8 cellular contexts compared by ENCODE assay signal in the genomic region with DNA sequence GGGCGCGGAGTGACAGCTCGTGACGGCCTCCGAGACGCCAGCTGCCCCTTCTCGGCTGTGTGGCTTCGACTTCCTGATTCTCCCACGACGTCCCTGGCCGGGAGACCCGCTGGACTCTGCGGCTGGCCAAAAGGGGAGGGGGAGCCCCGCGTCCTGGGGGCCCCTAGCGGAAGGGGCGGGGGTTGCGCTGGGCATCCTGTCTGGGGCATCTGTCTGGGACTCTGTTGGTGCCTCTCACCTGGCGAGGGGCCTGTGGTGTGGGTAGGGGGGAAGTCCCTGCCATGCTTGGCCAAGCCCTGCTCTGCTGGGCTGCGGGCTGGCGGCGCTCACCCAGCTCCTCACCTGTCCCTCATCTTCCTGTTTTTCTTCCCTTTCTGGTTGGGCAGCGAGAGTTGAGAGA.
DNase-seq lines count a peak whose midpoint lies in the region; ATAC-seq and TF ChIP-seq lines count a peak whose summit lies in the region.
"Not testable (repeated sequence)": the region's sequence is repeated elsewhere in the genome, so short reads cannot be mapped to it uniquely, and the experiment has no call there.

No MANE protein-coding gene starts in this region.

- TF ChIP-seq POLR2A in ovary (IDR thresholded peaks at IDR 0.05): not testable (repeated sequence)

- H3K9ac ChIP-seq in KMS-11; endodermal cell (ENCODE audit: extremely low read depth, low read length, poor library complexity, severe bottlenecking): not testable (repeated sequence)

- H3K4me3 ChIP-seq in CD4-positive, CD25-positive, alpha-beta regulatory T cell (ENCODE audit: low read depth, low read length); KMS-11 (IDR thresholded peaks at IDR 0.05; ENCODE audit: insufficient read depth, low read depth, low read length): not testable (repeated sequence)
- H3K4me3 ChIP-seq in endodermal cell (ENCODE audit: low read length) (peak overlapping the region; percentile 71), ovary (peak overlapping the region; percentile 52)

- DNase-seq in CD4-positive, CD25-positive, alpha-beta regulatory T cell: peak in 1 of 3 donors; percentile 4
- DNase-seq in activated CD4-positive, alpha-beta T cell treated with anti-CD3 and anti-CD28 coated beads, Interleukin-2, amount 10 ng/mL, durations not matched to agents 24 days and 14 days: peak; percentile 61
- DNase-seq in endodermal cell: peak; percentile 60
- peak; percentile 38 to 45 for DNase-seq in left colon
- DNase-seq in ovary: peak in 4 of 5 donors; percentile 20 to 43 (median 33)
- peak; percentile 15 for DNase-seq in stimulated activated naive CD8-positive, alpha-beta T cell treated with anti-CD3 and anti-CD28 coated beads, Interleukin-15, Interleukin-2, amounts not matched to agents 100 U/mL and 50 U/mL, for 24 hours

- not testable (repeated sequence) for H3K9me3 ChIP-seq in CD4-positive, CD25-positive, alpha-beta regulatory T cell (ENCODE audit: control insufficient read depth in 2 of 2, low read length in 2 of 2); endodermal cell (ENCODE audit: control insufficient read depth, low read length); ovary

- H3K9me3 Mint-ChIP-seq in CD4-positive, CD25-positive, alpha-beta regulatory T cell; activated CD4-positive, alpha-beta T cell treated with anti-CD3 and anti-CD28 coated beads, Interleukin-2, amount 10 ng/mL, durations not matched to agents 24 days and 14 days; activated naive CD8-positive, alpha-beta T cell (ENCODE audit: low read depth); endodermal cell: not testable (repeated sequence)

- H3K4me2 ChIP-seq in KMS-11: peak overlapping the region; percentile 22; the same call in 1 of the 2 replicates

- not testable (repeated sequence) for TF ChIP-seq CTCF in KMS-11 (conservative IDR thresholded peaks at IDR 0.05; ENCODE audit: low read depth, low read length); endodermal cell (conservative IDR thresholded peaks at IDR 0.05); ovary (IDR thresholded peaks at IDR 0.05)

- intact Hi-C loops in activated CD4-positive, alpha-beta T cell treated with anti-CD3 and anti-CD28 coated beads, Interleukin-2, amount 10 ng/mL, durations not matched to agents 24 days and 14 days (cut with micrococcal nuclease): loop anchor here (10.0 kb wide), 1 partner anchor 148 kb away; no protein-coding TSS in a partner anchor
- intact Hi-C loops in left colon (cut with DNase I, micrococcal nuclease): not testable (repeated sequence)
- intact Hi-C loops in ovary (cut with DNase I): loop anchor here in 1 of 4 donors (10.0 kb wide), 1 partner anchor 148 kb away; no protein-coding TSS in a partner anchor

- H3K27me3 ChIP-seq in CD4-positive, CD25-positive, alpha-beta regulatory T cell (ENCODE audit: control insufficient read depth, insufficient read depth, low read length); KMS-11 (ENCODE audit: insufficient read depth, low read depth); endodermal cell (ENCODE audit: control insufficient read depth, insufficient read depth, low read length, poor library complexity, severe bottlenecking); ovary: not testable (repeated sequence)

- H3K27ac Mint-ChIP-seq in CD4-positive, CD25-positive, alpha-beta regulatory T cell; activated CD4-positive, alpha-beta T cell treated with anti-CD3 and anti-CD28 coated beads, Interleukin-2, amount 10 ng/mL, durations not matched to agents 24 days and 14 days; activated naive CD8-positive, alpha-beta T cell; endodermal cell: not testable (repeated sequence)

- H3K36me3 ChIP-seq in CD4-positive, CD25-positive, alpha-beta regulatory T cell (ENCODE audit: control insufficient read depth, insufficient read depth, low read length); KMS-11 (ENCODE audit: insufficient read depth); endodermal cell (ENCODE audit: control insufficient read depth, insufficient read depth, low read length); ovary: not testable (repeated sequence)

- H3K27ac ChIP-seq in CD4-positive, CD25-positive, alpha-beta regulatory T cell (ENCODE audit: insufficient read depth, low read length, poor library complexity, severe bottlenecking); KMS-11; endodermal cell (ENCODE audit: low read depth, low read length); ovary: not testable (repeated sequence)

- peaks cover 34% of the 10 kb centered on the region for H3K27me3 Mint-ChIP-seq in CD4-positive, CD25-positive, alpha-beta regulatory T cell
- H3K27me3 Mint-ChIP-seq in activated CD4-positive, alpha-beta T cell treated with anti-CD3 and anti-CD28 coated beads, Interleukin-2, amount 10 ng/mL, durations not matched to agents 24 days and 14 days: peaks cover 24% of the 10 kb centered on the region
- peaks cover 11% of the 10 kb centered on the region for H3K27me3 Mint-ChIP-seq in activated naive CD8-positive, alpha-beta T cell
- peaks cover 44% of the 10 kb centered on the region for H3K27me3 Mint-ChIP-seq in endodermal cell (ENCODE audit: insufficient read depth)

- WGBS in endodermal cell (ENCODE audit: insufficient coverage in 1 of 2, insufficient read length in 1 of 2), 2 experiments: 7 to 11% methylated on average over 3 to 20 of the region's 23 CpGs
- WGBS in ovary, 3 donors: 6 to 8% (median 6%) methylated on average over 14 to 23 of the region's 23 CpGs

- peaks cover 0 to 15% (median 0%) of the 10 kb centered on the region in 4 donors for H3K4me1 Mint-ChIP-seq in CD4-positive, CD25-positive, alpha-beta regulatory T cell
- not testable (repeated sequence) for H3K4me1 Mint-ChIP-seq in activated CD4-positive, alpha-beta T cell treated with anti-CD3 and anti-CD28 coated beads, Interleukin-2, amount 10 ng/mL, durations not matched to agents 24 days and 14 days
- peaks cover 10% of the 10 kb centered on the region for H3K4me1 Mint-ChIP-seq in activated naive CD8-positive, alpha-beta T cell (ENCODE audit: low read depth)
- peaks cover 18% of the 10 kb centered on the region for H3K4me1 Mint-ChIP-seq in endodermal cell

- TF ChIP-seq EP300 in ovary (IDR thresholded peaks at IDR 0.05): not testable (repeated sequence)

- H3K79me2 ChIP-seq in KMS-11 (ENCODE audit: insufficient read depth, low read depth): not testable (repeated sequence)

- H4K20me1 ChIP-seq in KMS-11 (ENCODE audit: insufficient read depth): not testable (repeated sequence)

- not testable (repeated sequence) for H3K36me3 Mint-ChIP-seq in CD4-positive, CD25-positive, alpha-beta regulatory T cell; activated CD4-positive, alpha-beta T cell treated with anti-CD3 and anti-CD28 coated beads, Interleukin-2, amount 10 ng/mL, durations not matched to agents 24 days and 14 days (ENCODE audit: low read depth); activated naive CD8-positive, alpha-beta T cell; endodermal cell (ENCODE audit: low read depth)

- not testable (repeated sequence) for ATAC-seq in CD4-positive, CD25-positive, alpha-beta regulatory T cell (ENCODE audit: low read depth in 2 of 2); left colon; stimulated activated naive CD8-positive, alpha-beta T cell treated with anti-CD3 and anti-CD28 coated beads, Interleukin-15, Interleukin-2, amounts not matched to agents 100 U/mL and 50 U/mL, for 24 hours

- not testable (repeated sequence) for H3K4me1 ChIP-seq in CD4-positive, CD25-positive, alpha-beta regulatory T cell (ENCODE audit: control insufficient read depth, insufficient read depth, low read length, poor library complexity, severe bottlenecking); KMS-11 (ENCODE audit: low read depth, poor library complexity, severe bottlenecking); endodermal cell (ENCODE audit: control insufficient read depth, insufficient read depth, low read length); ovary (ENCODE audit: insufficient read depth)

- peak overlapping the region; percentile 68 to 84 (median 80) for H3K4me3 Mint-ChIP-seq in CD4-positive, CD25-positive, alpha-beta regulatory T cell
- H3K4me3 Mint-ChIP-seq in activated CD4-positive, alpha-beta T cell treated with anti-CD3 and anti-CD28 coated beads, Interleukin-2, amount 10 ng/mL, durations not matched to agents 24 days and 14 days: peak overlapping the region; percentile 75
- H3K4me3 Mint-ChIP-seq in activated naive CD8-positive, alpha-beta T cell: peak overlapping the region; percentile 75
- H3K4me3 Mint-ChIP-seq in endodermal cell: peak overlapping the region; percentile 63

- peak overlapping the region; percentile 96; the same call in 1 of the 2 replicates for H2AFZ ChIP-seq in KMS-11 (ENCODE audit: low read depth)
